8 cellular contexts compared by ENCODE assay signal in the genomic region with DNA sequence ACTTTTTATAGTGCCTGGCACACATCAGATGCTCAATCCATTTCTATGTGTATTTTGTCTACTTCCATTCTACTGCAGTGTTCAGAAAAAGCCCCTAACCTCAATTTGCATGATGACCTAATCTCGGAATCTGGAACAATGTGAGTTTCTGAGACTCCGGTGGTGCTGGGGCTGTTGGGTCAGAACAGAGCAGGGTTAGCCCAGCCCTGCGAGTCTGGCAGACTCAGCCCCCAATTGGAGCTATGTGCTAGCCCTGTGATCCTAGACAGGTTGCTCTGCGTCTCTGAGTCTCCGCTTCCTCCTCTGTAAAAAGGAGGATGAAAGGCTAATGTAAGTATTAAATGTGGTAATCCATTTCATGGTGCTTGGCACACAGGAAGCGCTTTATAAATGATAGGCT.
A peak's percentile ranks its signal among the peaks of the same experiment; 100 is the strongest.
DNase-seq lines count a peak whose midpoint lies in the region; ATAC-seq and TF ChIP-seq lines count a peak whose summit lies in the region.

No MANE protein-coding gene starts in this region.

- DNase-seq in activated B cell treated with CpG ODN at 0.5 μM for 24 hours = no peak
- no peak for DNase-seq in natural killer cell treated with Interleukin-12 subunit alpha and Interleukin-12 subunit beta and Interleukin-15 and Interleukin-18, amount 100 ng/mL, for 72 hours (ENCODE audit: low spot score)
- no peak for DNase-seq in cortex of kidney (lab: John Stamatoyannopoulos, UW)
- DNase-seq in NCI-H524 (lab: John Stamatoyannopoulos, UW) = no peak
- no peak for DNase-seq in HuH-7 (ENCODE audit: low spot score)
- DNase-seq in lower lobe of right lung = no peak

- H3K27ac ChIP-seq in lower lobe of right lung = no peak overlapping the region

- H3K27me3 Mint-ChIP-seq in activated B cell treated with CpG ODN at 0.5 μM for 24 hours = no peaks in the 10 kb centered on the region
- H3K27me3 Mint-ChIP-seq in natural killer cell treated with Interleukin-12 subunit alpha and Interleukin-12 subunit beta and Interleukin-15 and Interleukin-18, amount 100 ng/mL, for 72 hours = no peaks in the 10 kb centered on the region

- peak overlapping the region; percentile 78 for H3K27ac Mint-ChIP-seq in activated B cell treated with CpG ODN at 0.5 μM for 24 hours
- H3K27ac Mint-ChIP-seq in natural killer cell treated with Interleukin-12 subunit alpha and Interleukin-12 subunit beta and Interleukin-15 and Interleukin-18, amount 100 ng/mL, for 72 hours = peak overlapping the region; percentile 93 to 94

- peaks cover 36% of the 10 kb centered on the region for H3K4me1 ChIP-seq in lower lobe of right lung

- POLR2A ChIA-PET in activated B cell treated with CpG ODN at 0.5 μM for 24 hours (lab: Charles Lee) = interaction anchor here (1.3 kb wide), 1 partner anchor 11 kb away, joined by 4 read pairs; no protein-coding TSS in a partner anchor

- H3K36me3 ChIP-seq in lower lobe of right lung = no peaks in the 10 kb centered on the region

- TF ChIP-seq CTCF in activated B cell treated with CpG ODN at 0.5 μM for 24 hours (IDR thresholded peaks at IDR 0.05) (no peak), lower lobe of right lung (IDR thresholded peaks at IDR 0.05) (no peak)

- H3K9me3 ChIP-seq in lower lobe of right lung = no peaks in the 10 kb centered on the region

- H3K9me3 Mint-ChIP-seq in activated B cell treated with CpG ODN at 0.5 μM for 24 hours = no peaks in the 10 kb centered on the region
- H3K9me3 Mint-ChIP-seq in natural killer cell treated with Interleukin-12 subunit alpha and Interleukin-12 subunit beta and Interleukin-15 and Interleukin-18, amount 100 ng/mL, for 72 hours = no peaks in the 10 kb centered on the region

- peak overlapping the region; percentile 49 for H3K4me3 Mint-ChIP-seq in activated B cell treated with CpG ODN at 0.5 μM for 24 hours
- H3K4me3 Mint-ChIP-seq in natural killer cell treated with Interleukin-12 subunit alpha and Interleukin-12 subunit beta and Interleukin-15 and Interleukin-18, amount 100 ng/mL, for 72 hours = peak overlapping the region; percentile 85

- ATAC-seq in GM18909 (IDR thresholded peaks at IDR 0.05; ENCODE audit: poor library complexity, unreplicated experiment) (peak; percentile 77), HG02642 (IDR thresholded peaks at IDR 0.05; ENCODE audit: poor library complexity, unreplicated experiment) (peak; percentile 87), activated B cell treated with CpG ODN at 0.5 μM for 24 hours (ENCODE audit: low read depth) (peak; percentile 87), lower lobe of right lung (no peak)
- ATAC-seq in natural killer cell treated with Interleukin-12 subunit alpha and Interleukin-12 subunit beta and Interleukin-15 and Interleukin-18, amount 100 ng/mL, for 72 hours = peak; percentile 79 to 81

- no peak overlapping the region for H3K4me3 ChIP-seq in lower lobe of right lung

- H3K4me1 Mint-ChIP-seq in activated B cell treated with CpG ODN at 0.5 μM for 24 hours = peaks cover 29% of the 10 kb centered on the region
- peaks cover 70 to 82% of the 10 kb centered on the region in 2 donors for H3K4me1 Mint-ChIP-seq in natural killer cell treated with Interleukin-12 subunit alpha and Interleukin-12 subunit beta and Interleukin-15 and Interleukin-18, amount 100 ng/mL, for 72 hours (ENCODE audit: low read depth in 2 of 2)

- intact Hi-C loops in activated B cell treated with CpG ODN at 0.5 μM for 24 hours (cut with micrococcal nuclease) (no loop called here), lower lobe of right lung (cut with DNase I) (no loop called here)

- H3K36me3 Mint-ChIP-seq in activated B cell treated with CpG ODN at 0.5 μM for 24 hours (ENCODE audit: low read depth) = no peaks in the 10 kb centered on the region
- H3K36me3 Mint-ChIP-seq in natural killer cell treated with Interleukin-12 subunit alpha and Interleukin-12 subunit beta and Interleukin-15 and Interleukin-18, amount 100 ng/mL, for 72 hours = peaks cover 26% of the 10 kb centered on the region

- H3K27me3 ChIP-seq in lower lobe of right lung (ENCODE audit: low read depth) = no peaks in the 10 kb centered on the region

- CTCF ChIA-PET in activated B cell treated with CpG ODN at 0.5 μM for 24 hours (lab: Charles Lee) = interaction anchor here (3.7 kb wide), 1 partner anchor 11 kb away, joined by 21 read pairs; no protein-coding TSS in a partner anchor

Comparison
In these comparisons a context has a peak if more than half of its experiments do, and no peak if none do; other contexts are left out.
1. ATAC-seq: peak in GM18909 (single experiment), HG02642 (single experiment), activated B cell treated with CpG ODN at 0.5 μM for 24 hours (single experiment) and natural killer cell treated with Interleukin-12 subunit alpha and Interleukin-12 subunit beta and Interleukin-15 and Interleukin-18, amount 100 ng/mL, for 72 hours (2 of 2); none in lower lobe of right lung (0 of 2).